Comparison of ENCODE assay signal across 10 cellular contexts in the genomic region with DNA sequence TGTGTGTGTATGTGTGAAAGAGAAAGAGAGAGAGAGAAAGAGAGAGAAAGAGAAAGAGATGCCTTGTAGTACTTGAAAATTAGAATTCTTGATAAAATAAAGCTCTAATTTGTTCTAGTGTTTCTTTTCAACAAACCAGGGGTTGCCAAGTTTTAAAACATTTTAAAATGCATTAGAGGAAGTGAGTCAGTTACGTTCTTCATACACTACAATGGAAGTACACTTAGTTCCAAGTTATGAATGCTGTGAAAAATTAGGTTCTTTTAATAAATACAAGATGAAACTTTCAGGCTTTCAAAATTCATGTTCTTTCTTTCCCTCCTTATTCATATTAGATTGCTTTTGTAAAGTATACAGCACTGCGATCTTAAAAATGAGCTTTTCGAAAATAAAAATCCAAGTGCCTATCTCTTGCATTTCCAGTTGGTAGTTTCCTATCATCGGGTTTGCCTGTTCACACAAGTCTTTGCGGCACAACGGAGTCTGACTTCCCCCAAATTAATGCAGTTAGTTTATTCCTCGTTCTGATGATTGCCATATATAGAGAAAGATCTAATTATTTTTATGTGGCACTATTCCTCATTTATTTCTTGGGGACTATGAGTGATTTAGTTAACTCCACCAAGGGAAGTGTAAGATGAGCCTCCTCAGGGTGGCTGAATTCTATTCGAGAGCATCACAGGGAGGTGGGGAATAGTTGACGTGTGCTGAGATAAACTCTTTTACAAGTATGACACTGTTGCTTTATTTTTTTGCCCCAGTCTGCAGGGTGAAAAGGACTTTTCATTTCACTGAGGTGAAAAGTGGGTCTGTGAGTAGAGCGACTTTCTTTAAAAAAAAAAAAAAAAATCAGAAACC.
A peak's percentile ranks its signal among the peaks of the same experiment; 100 is the strongest.
DNase-seq lines count a peak whose midpoint lies in the region; ATAC-seq, FAIRE-seq and TF ChIP-seq lines count a peak whose summit lies in the region.
"Had no signal": no experiment of that assay in that cellular context is flagged by ENCODE, and none has a peak within 500 bp of the region (broad histone marks: within the 10 kb centered on the region; RNA-seq: fewer than 3 reads in every experiment).

No MANE protein-coding gene starts in this region.

- H3K9me3 ChIP-seq in ES-I3 (ENCODE audit: control insufficient read depth, insufficient read depth, low read length): no peaks in the 10 kb centered on the region

- peak; percentile 66 for ATAC-seq in left ventricle myocardium superior
- no peak for ATAC-seq in GM18868 (IDR thresholded peaks at IDR 0.05; ENCODE audit: unreplicated experiment)
- no peak for ATAC-seq in GM19452 (IDR thresholded peaks at IDR 0.05; ENCODE audit: unreplicated experiment)

- no peak for FAIRE-seq in D721Med (lab: Jason Lieb, UNC)

- no peaks in the 10 kb centered on the region for H3K36me3 ChIP-seq in ES-I3 (ENCODE audit: insufficient read depth, low read length)
- H3K36me3 ChIP-seq in rectal smooth muscle tissue (ENCODE audit: control insufficient read depth, insufficient read depth, low read length): no peaks in the 10 kb centered on the region

- peak overlapping the region; percentile 37; the same call in 1 of the 2 replicates for H3K9ac ChIP-seq in ES-I3 (ENCODE audit: low read depth, low read length)
- no peak overlapping the region for H3K9ac ChIP-seq in rectal smooth muscle tissue (ENCODE audit: low read length)

- DNase-seq in astrocyte of the hippocampus (ENCODE audit: low read depth, low spot score): peak; percentile 66
- DNase-seq in left ventricle myocardium superior: no peak
- no peak for DNase-seq in activated CD8-positive, alpha-beta memory T cell treated with anti-CD3 and anti-CD28 coated beads, Interleukin-2, amount 50 U/mL, for 48 hours
- no peak for DNase-seq in D721Med (ENCODE audit: insufficient read length, low spot score)
- DNase-seq: DND-41, MM.1S had no signal

- peak overlapping the region; percentile 45 for H3K27ac ChIP-seq in rectal smooth muscle tissue (ENCODE audit: low read depth, low read length)

- intact Hi-C loops in left ventricle myocardium superior (cut with micrococcal nuclease): no loop called here

- peaks cover 35% of the 10 kb centered on the region for H3K4me1 ChIP-seq in ES-I3 (ENCODE audit: insufficient read depth, low read length)
- peaks cover 4% of the 10 kb centered on the region for H3K4me1 ChIP-seq in rectal smooth muscle tissue (ENCODE audit: control insufficient read depth, insufficient read depth, low read length)

- H3K4me3 ChIP-seq in rectal smooth muscle tissue (ENCODE audit: low read length): peak overlapping the region; percentile 54

- no peak for TF ChIP-seq CTCF in D721Med (IDR thresholded peaks at IDR 0.05; ENCODE audit: insufficient read depth, missing control alignments)

- H3K27me3 ChIP-seq in rectal smooth muscle tissue (ENCODE audit: control insufficient read depth, insufficient read depth, low read length): no peaks in the 10 kb centered on the region
